6 cellular contexts compared by ENCODE assay signal in genomic region chr9:34611251-34611810, GRCh38.
DNase-seq lines count a peak whose midpoint lies in the region; ATAC-seq and TF ChIP-seq lines count a peak whose summit lies in the region.

No MANE protein-coding gene starts in this region.

- TF ChIP-seq POLR2A in GM18505 (IDR thresholded peaks at IDR 0.05; ENCODE audit: borderline replicate concordance, extremely low read depth, insufficient read depth, insufficient read length) = no peak

- H3K9me3 ChIP-seq in SU-DHL-6 (ENCODE audit: insufficient read depth, low read length) (no peaks in the 10 kb centered on the region), iPS-20b (ENCODE audit: insufficient read depth, low read depth, low read length) (no peaks in the 10 kb centered on the region)

- no peaks in the 10 kb centered on the region for H3K79me2 ChIP-seq in SU-DHL-6 (ENCODE audit: insufficient read depth, low read length)

- no peaks in the 10 kb centered on the region for H4K20me1 ChIP-seq in SU-DHL-6 (ENCODE audit: low read depth, low read length)

- DNase-seq in MV-4-11 (lab: John Stamatoyannopoulos, UW) = no peak

- no peak for TF ChIP-seq CTCF in SU-DHL-6 (IDR thresholded peaks at IDR 0.05; ENCODE audit: insufficient read depth, low read length, poor library complexity, severe bottlenecking)

- peak overlapping the region; percentile 9; the same call in 1 of the 2 replicates for H3K27ac ChIP-seq in SU-DHL-6 (ENCODE audit: low read depth, low read length)
- peak overlapping the region; percentile 67 for H3K27ac ChIP-seq in iPS-20b (ENCODE audit: low read length)

- H3K9ac ChIP-seq in SU-DHL-6 (ENCODE audit: low read length) (peak overlapping the region; percentile 74), iPS-20b (ENCODE audit: low read depth, low read length) (peak overlapping the region; percentile 99)

- no peaks in the 10 kb centered on the region for H3K9me2 ChIP-seq in SU-DHL-6 (replicated peaks; ENCODE audit: insufficient read depth, low read length)

- H2AFZ ChIP-seq in SU-DHL-6 (ENCODE audit: low read depth, low read length, severe bottlenecking) = peak overlapping the region; percentile 76

- ATAC-seq in GM18907 (IDR thresholded peaks at IDR 0.05; ENCODE audit: unreplicated experiment) = peak; percentile 5
- ATAC-seq in GM19328 (IDR thresholded peaks at IDR 0.05; ENCODE audit: unreplicated experiment) = no peak
- no peak for ATAC-seq in GM18505 (IDR thresholded peaks at IDR 0.05; ENCODE audit: unreplicated experiment)

- 0 out of 2 replicates have a peak, but pooled peaks cover 7% of the 10 kb centered on the region for H3F3A ChIP-seq in SU-DHL-6 (ENCODE audit: insufficient read depth)

- H3K27me3 ChIP-seq in SU-DHL-6 (ENCODE audit: low read length) (no peaks in the 10 kb centered on the region), iPS-20b (ENCODE audit: insufficient read depth, low read length) (peaks cover 4% of the 10 kb centered on the region)

- peak overlapping the region; percentile 80 for H3K4me2 ChIP-seq in SU-DHL-6 (ENCODE audit: low read depth, low read length, poor library complexity, severe bottlenecking)

- H3K36me3 ChIP-seq in SU-DHL-6 (ENCODE audit: low read length) (no peaks in the 10 kb centered on the region), iPS-20b (ENCODE audit: insufficient read depth, low read depth, low read length) (no peaks in the 10 kb centered on the region)

- H3K4me1 ChIP-seq in iPS-20b (ENCODE audit: insufficient read depth, low read length) = peaks cover 6% of the 10 kb centered on the region; the same call in 1 of the 2 replicates

- peak overlapping the region; percentile 61 for H3K4me3 ChIP-seq in SU-DHL-6 (ENCODE audit: insufficient read depth, low read length, poor library complexity, severe bottlenecking)
- H3K4me3 ChIP-seq in iPS-20b (ENCODE audit: low read length) = peak overlapping the region; percentile 97
